In the genomic region with DNA sequence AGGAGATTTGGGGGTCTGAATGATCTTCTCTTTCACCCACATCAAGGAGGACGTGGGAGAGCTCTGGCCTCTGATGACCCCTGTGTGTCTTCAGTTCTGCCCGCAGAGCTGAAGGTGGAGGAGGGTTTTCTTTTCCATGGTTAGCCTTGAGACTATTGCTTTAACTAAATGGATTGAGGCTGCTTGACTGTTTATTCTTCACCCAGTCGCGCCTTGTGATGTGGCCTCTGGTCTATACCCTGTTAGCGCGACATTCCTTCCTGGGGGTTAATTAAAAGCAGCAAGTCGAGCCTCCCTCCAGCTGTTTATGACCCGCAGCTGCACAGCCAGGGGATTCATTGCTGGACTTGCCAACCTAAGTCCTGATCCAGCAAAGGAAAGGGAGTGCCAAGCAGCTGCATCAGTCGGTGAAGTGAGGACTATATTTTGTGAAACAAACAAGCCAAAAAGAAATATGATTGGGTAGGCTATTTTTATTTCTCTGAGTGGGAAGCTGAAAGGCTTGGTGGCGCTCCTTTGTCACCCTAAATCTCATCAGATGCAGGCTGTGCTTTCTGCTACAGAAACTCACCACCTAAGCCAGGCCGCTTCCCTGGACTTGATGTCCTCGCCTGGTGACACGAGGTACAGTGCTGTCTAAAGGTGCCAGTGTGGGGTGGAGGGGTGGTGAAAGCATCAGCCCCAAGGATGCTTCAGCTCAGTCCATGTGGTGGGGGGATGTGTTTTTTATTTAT, we compare ENCODE assay signal across 10 cellular contexts. TPM values are rescaled to one million over a fixed set of nuclear protein-coding genes. Genes with fewer than 3 reads are reported as not detected.
DNase-seq lines count a peak whose midpoint lies in the region; ATAC-seq, FAIRE-seq and TF ChIP-seq lines count a peak whose summit lies in the region.
"Had no signal": no experiment of that assay in that cellular context is flagged by ENCODE, and none has a peak within 500 bp of the region (broad histone marks: within the 10 kb centered on the region; RNA-seq: fewer than 3 reads in every experiment).

No MANE protein-coding gene starts in this region.

- peaks cover 36% of the 10 kb centered on the region for H3F3A ChIP-seq in SK-N-SH (replicated peaks; ENCODE audit: insufficient read depth)

- no peak overlapping the region for H3K4me3 Mint-ChIP-seq in astrocyte (ENCODE audit: unreplicated experiment)

- H3K4me2 ChIP-seq in SK-N-SH (no peak overlapping the region), astrocyte (ENCODE audit: low read length) (no peak overlapping the region)

- in situ Hi-C loops in GM13977 (cut with MboI; ENCODE audit: low pct_unique_long_range_greater_than_20kb, low sequenced_read_pairs, unreplicated experiment) = no loop called here

- H3K9me3 ChIP-seq in SK-N-SH (no peaks in the 10 kb centered on the region), astrocyte (ENCODE audit: insufficient read depth, low read depth, low read length) (no peaks in the 10 kb centered on the region)
- H3K9me3 ChIP-seq: mucosa of descending colon had no signal

- peaks cover 15 to 26% of the 10 kb centered on the region in 2 experiments; a peak in 3 of 4 replicates for H3K4me1 ChIP-seq in SK-N-SH (ENCODE audit: control insufficient read depth in 1 of 2, insufficient read depth in 2 of 2, low read depth in 1 of 2, low read length in 1 of 2)
- H3K4me1 ChIP-seq in astrocyte (ENCODE audit: insufficient read depth, low read length) = peaks cover 32% of the 10 kb centered on the region

- H3K27ac Mint-ChIP-seq in astrocyte (ENCODE audit: unreplicated experiment) = peak overlapping the region; percentile 66

- H3K27me3 Mint-ChIP-seq in astrocyte (ENCODE audit: low read depth, unreplicated experiment) = no peaks in the 10 kb centered on the region

- H3K36me3 Mint-ChIP-seq in astrocyte (ENCODE audit: low read depth, unreplicated experiment) = no peaks in the 10 kb centered on the region

- H3K4me3 ChIP-seq in SK-N-SH (ENCODE audit: low read depth in 2 of 2, low read length in 1 of 2) (no peak overlapping the region), astrocyte (ENCODE audit: insufficient read depth, low read depth, low read length) (no peak overlapping the region)
- H3K4me3 ChIP-seq: mucosa of descending colon had no signal

- no peak for FAIRE-seq in astrocyte (lab: Jason Lieb, UNC)
- FAIRE-seq: H54 had no signal

- H3K27ac ChIP-seq in SK-N-SH (ENCODE audit: low read depth in 2 of 2, low read length in 1 of 2) (peak overlapping the region in 1 of 2 experiments; percentile 4; a peak in 1 of 4 replicates), astrocyte (ENCODE audit: low read depth, low read length) (no peak overlapping the region), layer of hippocampus (ENCODE audit: low read depth, low read length) (peak overlapping the region; percentile 61)

- H3K79me2 ChIP-seq in SK-N-SH (ENCODE audit: insufficient read depth) (peaks cover 7% of the 10 kb centered on the region; the same call in 1 of the 2 replicates), astrocyte (ENCODE audit: insufficient read depth, low read length) (no peaks in the 10 kb centered on the region)

- TF ChIP-seq CTCF in SK-N-SH (IDR thresholded peaks at IDR 0.05) (no peak), astrocyte (IDR thresholded peaks at IDR 0.05; ENCODE audit: insufficient read depth, low read depth, low read length) (no peak), GM13977 (IDR thresholded peaks at IDR 0.05; ENCODE audit: extremely low read depth, insufficient read depth, missing control alignments) (no peak)

- no peaks in the 10 kb centered on the region for H4K20me1 ChIP-seq in SK-N-SH (ENCODE audit: insufficient read depth)
- no peaks in the 10 kb centered on the region for H4K20me1 ChIP-seq in astrocyte (ENCODE audit: insufficient read depth, low read length)

- ATAC-seq in SK-N-SH treated with all-trans-retinoic acid at 6 μM for 48 hours = no peak
- no peak for ATAC-seq in HG03342 (IDR thresholded peaks at IDR 0.05; ENCODE audit: unreplicated experiment)
- ATAC-seq: mucosa of descending colon had no signal

- H3K27me3 ChIP-seq in SK-N-SH (ENCODE audit: insufficient read depth) = no peaks in the 10 kb centered on the region
- H3K27me3 ChIP-seq in astrocyte (ENCODE audit: insufficient read depth, low read length) = no peaks in the 10 kb centered on the region
- H3K27me3 ChIP-seq in layer of hippocampus (ENCODE audit: control insufficient read depth, insufficient read depth, low read length) = no peaks in the 10 kb centered on the region

- CTCF ChIA-PET in SK-N-SH (lab: Yijun Ruan, JAX) = interaction anchor here (1.0 to 2.1 kb wide), 8 partner anchors 10 to 118 kb away, joined by 3 to 7 read pairs (median 4); partner anchors contain the start of gene SEC14L1

- H3K9me2 ChIP-seq in SK-N-SH = no peaks in the 10 kb centered on the region

- POLR2A ChIA-PET in SK-N-SH (lab: Yijun Ruan, JAX) = interaction anchor here (0.7 to 1.3 kb wide), 2 partner anchors 10 to 11 kb away, joined by 3 to 4 read pairs; partner anchors contain the start of gene SEC14L1

- peaks cover 31% of the 10 kb centered on the region for H3K4me1 Mint-ChIP-seq in astrocyte (ENCODE audit: low read depth, unreplicated experiment)

- H3K36me3 ChIP-seq in SK-N-SH (replicated peaks in 1 of 2; ENCODE audit: control insufficient read depth in 1 of 2, insufficient read depth in 2 of 2, low read length in 1 of 2) = no peaks in the 10 kb centered on the region
- H3K36me3 ChIP-seq in astrocyte (ENCODE audit: insufficient read depth, low read length) = no peaks in the 10 kb centered on the region

- no peak for DNase-seq in SK-N-SH
- DNase-seq in astrocyte (ENCODE audit: low read depth) = no peak
- DNase-seq in superior temporal gyrus (ENCODE audit: extremely low spot score) = peak; percentile 68
- no peak for DNase-seq in putamen (ENCODE audit: low spot score)
- DNase-seq in GM13977 (ENCODE audit: low spot score) = no peak
- DNase-seq: mucosa of descending colon had no signal

- no peak for TF ChIP-seq EP300 in SK-N-SH (IDR thresholded peaks at IDR 0.05; ENCODE audit: borderline replicate concordance in 1 of 2, low read depth in 1 of 2, low read length in 1 of 2)

- 87% methylated on average over 13 of the region's 13 CpGs for WGBS in SK-N-SH (ENCODE audit: low lambda C conversion rate)

- TF ChIP-seq RAD21 in SK-N-SH (IDR thresholded peaks at IDR 0.05; ENCODE audit: low read length) = no peak

- peaks cover 1% of the 10 kb centered on the region for H3K9me3 Mint-ChIP-seq in astrocyte (ENCODE audit: unreplicated experiment)

- H2AFZ ChIP-seq in SK-N-SH (ENCODE audit: low read depth) (no peak overlapping the region), astrocyte (ENCODE audit: low read depth, low read length) (no peak overlapping the region)

- H3K9ac ChIP-seq in SK-N-SH = no peak overlapping the region
- no peak overlapping the region for H3K9ac ChIP-seq in astrocyte (ENCODE audit: low read length)

TF ChIP-seq in SK-N-SH, 30 proteins besides CTCF, POLR2A, EP300 and RAD21:
- no peak for TF ChIP-seq POLR2AphosphoS5 (IDR thresholded peaks at IDR 0.05; ENCODE audit: low read depth, low read length)
- TF ChIP-seq MEF2A (IDR thresholded peaks at IDR 0.05; ENCODE audit: borderline replicate concordance, low read depth) = no peak
- TF ChIP-seq GATA2 (CRISPR knock-in tag; IDR thresholded peaks at IDR 0.05) = no peak
- peak; percentile 16; the same call in 1 of the 2 replicates for TF ChIP-seq TCF12 (IDR thresholded peaks at IDR 0.05)
TF ChIP-seq in SK-N-SH: peak in this region for 1.

TF ChIP-seq in SK-N-SH treated with all-trans-retinoic acid at 6 μM for 48 hours, 23 proteins besides CTCF, POLR2A, EP300 and RAD21:
- TF ChIP-seq BACH2 (CRISPR knock-in tag; IDR thresholded peaks at IDR 0.05; ENCODE audit: borderline replicate concordance) (no peak), RARB (CRISPR knock-in tag; IDR thresholded peaks at IDR 0.05) (no peak), POU6F1 (CRISPR knock-in tag; IDR thresholded peaks at IDR 0.05; ENCODE audit: borderline replicate concordance, low read depth) (no peak), ARNTL (CRISPR knock-in tag; IDR thresholded peaks at IDR 0.05; ENCODE audit: borderline replicate concordance, low read depth) (no peak), GLIS3 (CRISPR knock-in tag; IDR thresholded peaks at IDR 0.05) (no peak), ZFP3 (CRISPR knock-in tag; IDR thresholded peaks at IDR 0.05) (no peak), ZFP30 (CRISPR knock-in tag; IDR thresholded peaks at IDR 0.05) (no peak), CSDC2 (CRISPR knock-in tag; IDR thresholded peaks at IDR 0.05) (no peak)

RNA-seq across cellular contexts. Expression of gene SEC14L1, which starts 11.0 kb away (rescaled TPM):
- 45.1 and 62.4 TPM in 2 replicates for polyA plus RNA-seq in SK-N-SH (2012; rRNA removed)
- 54.4 and 58.5 TPM in 2 replicates for polyA plus RNA-seq in SK-N-SH (2012; cell fraction: cytosol; rRNA removed)
- polyA plus RNA-seq in SK-N-SH (2012; cell fraction: nucleus; rRNA removed) = 48.9 and 66.1 TPM in 2 replicates
- total RNA-seq in astrocyte = 86.7 and 93.2 TPM in 2 replicates
